Comparison of ENCODE assay signal across 22 cellular contexts in genomic region chr20:10249048-10249770, GRCh38. TPM values are rescaled to one million over a fixed set of nuclear protein-coding genes. Genes with fewer than 3 reads are reported as not detected.
DNase-seq lines count a peak whose midpoint lies in the region; ATAC-seq and TF ChIP-seq lines count a peak whose summit lies in the region.
"Had no signal": no experiment of that assay in that cellular context is flagged by ENCODE, and none has a peak within 500 bp of the region (broad histone marks: within the 10 kb centered on the region; RNA-seq: fewer than 3 reads in every experiment).

No MANE protein-coding gene starts in this region.

- DNase-seq in DMS53 treated with DMSO at 0.1 percent for 48 hours (lab: John Stamatoyannopoulos, UW; ENCODE audit: unreplicated experiment) (peak; percentile 33), M059J (ENCODE audit: low read depth) (peak; percentile 34), SHP77 treated with DMSO at 0.1 percent for 48 hours (lab: John Stamatoyannopoulos, UW) (peak; percentile 42), epithelial cell of esophagus (ENCODE audit: low read depth) (peak; percentile 8), omental fat pad (ENCODE audit: low spot score) (no peak), COR-L47 (lab: John Stamatoyannopoulos, UW) (no peak), DMS79 (lab: John Stamatoyannopoulos, UW) (no peak)
- DNase-seq: activated CD8-positive, alpha-beta memory T cell treated with anti-CD3 and anti-CD28 coated beads for 24 hours; activated naive CD4-positive, alpha-beta T cell treated with anti-CD3 and anti-CD28 coated beads, Interleukin-2, amount 50 U/mL, for 16 hours; activated T-cell treated with anti-CD3 and anti-CD28 coated beads, Interleukin-2, amount 50 U/mL, for 24 hours; aorta; effector memory CD4-positive, alpha-beta T cell; KBM-7; kidney glomerular epithelial cell; NCI-H187 treated with DMSO at 0.1 percent for 48 hours; upper lobe of right lung had no signal

- TF ChIP-seq CTCF in epithelial cell of esophagus (IDR thresholded peaks at IDR 0.05; ENCODE audit: insufficient read depth, low read depth, low read length, missing control alignments) (no peak), omental fat pad (IDR thresholded peaks at IDR 0.05) (no peak)

- ATAC-seq in omental fat pad (ENCODE audit: low FRiP score) (no peak), HG02798 (IDR thresholded peaks at IDR 0.05; ENCODE audit: poor library complexity, unreplicated experiment) (no peak)
- ATAC-seq: Right ventricle myocardium inferior, upper lobe of right lung had no signal

- H3K4me3 ChIP-seq in epithelial cell of esophagus (ENCODE audit: low read length): no peak overlapping the region
- H3K4me3 ChIP-seq: BLaER1 treated with 17β-estradiol and CSF1 and Interleukin-3, amounts not matched to agents 10 nM and 100 nM; esophagus muscularis mucosa; prostate gland; upper lobe of right lung had no signal

RNA-seq across cellular contexts. Expression of gene SNAP25, which starts 30.6 kb away (rescaled TPM):
- total RNA-seq in M059J (2014; rRNA removed; shearing (Covaris generic)): 11.9 and 15.0 TPM in 2 replicates
- 1 to 10 TPM in 2 of 4 donors, under 1 TPM in 2; 0.47 to 4.8 (median 1.2) TPM for total RNA-seq in omental fat pad
- total RNA-seq: lung microvascular endothelial cell, Right ventricle myocardium inferior had no signal

Comparison
In these comparisons a context has a peak if more than half of its experiments do, and no peak if none do; other contexts are left out.
1. DNase-seq: peak in DMS53 treated with DMSO at 0.1 percent for 48 hours (single experiment), M059J (single experiment), SHP77 treated with DMSO at 0.1 percent for 48 hours (single experiment) and epithelial cell of esophagus (single experiment); none in omental fat pad (single experiment), COR-L47 (single experiment) and DMS79 (single experiment).